30 cellular contexts compared by ENCODE assay signal in the genomic region with DNA sequence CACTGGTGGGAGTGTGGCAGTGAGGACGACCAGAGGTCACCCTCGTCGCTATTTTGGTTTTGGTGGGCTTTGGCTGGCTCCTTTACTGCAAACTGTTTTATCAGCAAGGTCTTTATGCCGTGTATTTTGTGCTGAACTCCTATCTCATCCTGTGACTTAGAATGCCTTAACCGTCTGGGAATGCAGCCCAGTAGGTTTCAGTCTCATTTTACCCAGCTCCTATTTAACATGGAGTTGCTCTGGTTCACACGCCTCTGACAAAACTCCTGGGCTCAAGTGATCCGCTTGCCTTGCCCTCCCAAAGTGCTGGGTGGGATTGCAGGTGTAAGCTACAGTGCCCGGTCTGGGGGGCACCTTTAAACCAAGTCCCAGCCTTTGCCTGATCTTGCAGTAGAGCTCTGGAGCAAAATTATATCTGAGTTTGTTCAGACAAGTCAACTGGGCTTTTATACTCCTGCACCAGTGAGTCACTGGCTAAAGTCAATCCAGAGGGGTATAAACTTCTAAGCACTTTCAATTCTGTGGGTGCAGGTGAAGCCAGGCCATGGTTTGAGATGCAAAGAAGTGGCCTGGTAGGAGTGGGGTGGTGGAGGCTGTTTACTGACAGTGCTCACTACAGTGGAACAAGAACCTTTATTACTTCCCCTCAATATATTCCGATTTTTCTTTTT. TPM values are rescaled to one million over a fixed set of nuclear protein-coding genes. Genes with fewer than 3 reads are reported as not detected.
DNase-seq lines count a peak whose midpoint lies in the region; ATAC-seq and TF ChIP-seq lines count a peak whose summit lies in the region.
"Had no signal": no experiment of that assay in that cellular context is flagged by ENCODE, and none has a peak within 500 bp of the region (broad histone marks: within the 10 kb centered on the region; RNA-seq: fewer than 3 reads in every experiment).

No MANE protein-coding gene starts in this region.

- H3K4me1 Mint-ChIP-seq in progenitor cell of endocrine pancreas (ENCODE audit: low read depth) = peaks cover 32% of the 10 kb centered on the region

- CTCF ChIA-PET in IMR-90 (lab: Yijun Ruan, JAX) = no interaction called here

- no peak overlapping the region for H4K8ac ChIP-seq in IMR-90 (ENCODE audit: low read depth in 2 of 2, low read length in 2 of 2)

- H3K18ac ChIP-seq in IMR-90 (ENCODE audit: low read depth, low read length) = no peak overlapping the region

- peak; percentile 30 for DNase-seq in IMR-90
- peak; percentile 65 for DNase-seq in brain microvascular endothelial cell
- no peak for DNase-seq in right atrium auricular region (ENCODE audit: low spot score)
- DNase-seq in progenitor cell of endocrine pancreas (ENCODE audit: low spot score, unreplicated experiment) = no peak
- no peak for DNase-seq in RPMI8226
- DNase-seq: activated CD4-positive, alpha-beta T cell treated with anti-CD3 and anti-CD28 coated beads for 4 hours; activated naive CD4-positive, alpha-beta T cell; activated T-cell treated with anti-CD3 and anti-CD28 coated beads, Interleukin-2, amount 50 U/mL, for 24 hours; AML-193; CD4-positive, alpha-beta T cell; esophagus squamous epithelium; lower lobe of right lung; NCI-H1048; NCI-H187; NCI-H2171; NCI-H524; SHP77 treated with DMSO at 0.1 percent for 48 hours; stimulated activated CD4-positive, alpha-beta T cell treated with anti-CD3 and anti-CD28 coated beads, Interleukin-15, amount 100 ng/mL, for 24 hours; stimulated activated naive CD4-positive, alpha-beta T cell treated with Interleukin-2 at 50 U/mL for 16 hours had no signal

- H3K4ac ChIP-seq in IMR-90 (ENCODE audit: low read depth, low read length) = no peak overlapping the region

- no peak overlapping the region for H3K23ac ChIP-seq in IMR-90 (ENCODE audit: low read depth, low read length)

- no peak overlapping the region for H2BK5ac ChIP-seq in IMR-90 (ENCODE audit: low read depth, low read length, poor library complexity, severe bottlenecking)

- no peak overlapping the region for H3K14ac ChIP-seq in IMR-90 (replicated peaks; ENCODE audit: low read depth, low read length)

- no peak for TF ChIP-seq RAD21 in IMR-90 (IDR thresholded peaks at IDR 0.05; ENCODE audit: low read length)

- H3K27me3 Mint-ChIP-seq in progenitor cell of endocrine pancreas = no peaks in the 10 kb centered on the region
- H3K27me3 Mint-ChIP-seq: activated T-cell treated with anti-CD3 and anti-CD28 coated beads, Interleukin-2, amount 50 U/mL, for 24 hours; CD4-positive, alpha-beta T cell had no signal

- H3K4me3 Mint-ChIP-seq in progenitor cell of endocrine pancreas (ENCODE audit: low read depth) = no peak overlapping the region
- H3K4me3 Mint-ChIP-seq: activated T-cell treated with anti-CD3 and anti-CD28 coated beads, Interleukin-2, amount 50 U/mL, for 24 hours; CD4-positive, alpha-beta T cell; neural crest cell; T-helper 2 cell treated with Interferon-gamma antibody and Interleukin-4, amounts not matched to agents 5 μg/mL and 100 μg/mL, for 36 hours had no signal

- no peak overlapping the region for H3K4me3 ChIP-seq in IMR-90 (ENCODE audit: insufficient read depth, low read depth, low read length)
- H3K4me3 ChIP-seq in brain microvascular endothelial cell (ENCODE audit: low read depth, low read length) = no peak overlapping the region
- H3K4me3 ChIP-seq in right atrium auricular region = no peak overlapping the region
- H3K4me3 ChIP-seq: A549, breast epithelium, esophagus squamous epithelium, gastroesophageal sphincter, lower lobe of right lung, vagina had no signal

- no peak overlapping the region for H3K9ac ChIP-seq in IMR-90 (ENCODE audit: low read depth, low read length)
- H3K9ac ChIP-seq: parathyroid adenoma had no signal

- no peaks in the 10 kb centered on the region for H4K20me1 ChIP-seq in IMR-90 (ENCODE audit: insufficient read depth, low read length)

- H4K91ac ChIP-seq in IMR-90 (ENCODE audit: insufficient read depth, low read depth, low read length) = no peak overlapping the region

- no peak overlapping the region for H3K56ac ChIP-seq in IMR-90 (ENCODE audit: extremely low read depth, insufficient read depth, low read length)

- no peak overlapping the region for H2AFZ ChIP-seq in IMR-90 (replicated peaks; ENCODE audit: low read length, poor library complexity)
- H2AFZ ChIP-seq: parathyroid adenoma had no signal

- no peak overlapping the region for H2AK9ac ChIP-seq in IMR-90 (replicated peaks; ENCODE audit: low read depth, low read length, poor library complexity)

- peak; percentile 27; the same call in 1 of the 2 replicates for ATAC-seq in IMR-90 (ENCODE audit: low read depth)
- ATAC-seq in HG03378 (IDR thresholded peaks at IDR 0.05; ENCODE audit: unreplicated experiment) = no peak
- ATAC-seq in GM18907 (IDR thresholded peaks at IDR 0.05; ENCODE audit: unreplicated experiment) = no peak
- no peak for ATAC-seq in HG02642 (IDR thresholded peaks at IDR 0.05; ENCODE audit: poor library complexity, unreplicated experiment)
- ATAC-seq: A549, gastroesophageal sphincter, lower lobe of right lung, sciatic nerve had no signal

- POLR2A ChIA-PET in IMR-90 (lab: Charles Lee; ENCODE audit: unreplicated experiment) = no interaction called here

- no peak for TF ChIP-seq CTCF in IMR-90 (conservative IDR thresholded peaks at IDR 0.05; ENCODE audit: low read depth, low read length)
- no peak for TF ChIP-seq CTCF in brain microvascular endothelial cell (IDR thresholded peaks at IDR 0.05; ENCODE audit: low read depth, low read length, missing control alignments)
- TF ChIP-seq CTCF in right atrium auricular region (IDR thresholded peaks at IDR 0.05) = no peak
- TF ChIP-seq CTCF in progenitor cell of endocrine pancreas (IDR thresholded peaks at IDR 0.05; ENCODE audit: unreplicated experiment) = no peak

- intact Hi-C loops in IMR-90 (cut with micrococcal nuclease) = no loop called here

- H3K27ac ChIP-seq in IMR-90 (ENCODE audit: insufficient read depth, low read length) (no peak overlapping the region), brain microvascular endothelial cell (peak overlapping the region; percentile 69), right atrium auricular region (peak overlapping the region; percentile 21 to 64)
- H3K27ac ChIP-seq: A549, breast epithelium, esophagus squamous epithelium, gastroesophageal sphincter, lower lobe of right lung, parathyroid adenoma, vagina had no signal

- H2AK5ac ChIP-seq in IMR-90 (ENCODE audit: low read depth, low read length) = no peak overlapping the region

- H4K5ac ChIP-seq in IMR-90 (ENCODE audit: low read depth, low read length) = no peak overlapping the region

- dilution Hi-C loops in IMR-90 (cut with HindIII; ENCODE audit: low sequenced_read_pairs, unreplicated experiment) = no loop called here

- H3K27me3 ChIP-seq in IMR-90 (ENCODE audit: control insufficient read depth, insufficient read depth, low read length) (no peaks in the 10 kb centered on the region), brain microvascular endothelial cell (replicated peaks) (no peaks in the 10 kb centered on the region), right atrium auricular region (no peaks in the 10 kb centered on the region)
- H3K27me3 ChIP-seq: breast epithelium, esophagus squamous epithelium, gastroesophageal sphincter, vagina had no signal

- H3K4me1 ChIP-seq in IMR-90 (ENCODE audit: control insufficient read depth, insufficient read depth, low read length) (peaks cover 6% of the 10 kb centered on the region; the same call in 1 of the 2 replicates), right atrium auricular region (peaks cover 0 to 17% of the 10 kb centered on the region in 2 donors)
- H3K4me1 ChIP-seq: breast epithelium, lower lobe of right lung, parathyroid adenoma, vagina had no signal

- no peak overlapping the region for H3K4me2 ChIP-seq in IMR-90 (ENCODE audit: low read depth, low read length)
- H3K4me2 ChIP-seq: A549 had no signal

- H2BK20ac ChIP-seq in IMR-90 (ENCODE audit: low read depth, low read length) = no peak overlapping the region

- H3K9me3 Mint-ChIP-seq in progenitor cell of endocrine pancreas (ENCODE audit: low read depth) = no peaks in the 10 kb centered on the region
- H3K9me3 Mint-ChIP-seq: activated T-cell treated with anti-CD3 and anti-CD28 coated beads, Interleukin-2, amount 50 U/mL, for 24 hours; CD4-positive, alpha-beta T cell; neural crest cell; T-helper 2 cell treated with Interferon-gamma antibody and Interleukin-4, amounts not matched to agents 5 μg/mL and 100 μg/mL, for 36 hours had no signal

- BruUV-seq in IMR-90 (replicated peaks; lab: Mats Ljungman, UMichigan) = no TSS peak

- no peaks in the 10 kb centered on the region for H3K79me1 ChIP-seq in IMR-90 (ENCODE audit: low read depth in 1 of 2, low read length in 2 of 2)

- H2BK15ac ChIP-seq in IMR-90 (ENCODE audit: low read depth, low read length) = no peak overlapping the region

- no peaks in the 10 kb centered on the region for H3K9me3 ChIP-seq in IMR-90 (ENCODE audit: control insufficient read depth, insufficient read depth, low read length)
- H3K9me3 ChIP-seq in right atrium auricular region = no peaks in the 10 kb centered on the region
- H3K9me3 ChIP-seq: A549, breast epithelium, esophagus squamous epithelium, gastroesophageal sphincter, lower lobe of right lung, vagina had no signal

- in situ Hi-C loops in IMR-90 (cut with MboI; ENCODE audit: low sequenced_read_pairs) = no loop called here
- in situ Hi-C loops in brain microvascular endothelial cell (cut with HindIII; ENCODE audit: low pct_ligation_motif_present, low sequenced_read_pairs) = no loop called here

- peaks cover 3% of the 10 kb centered on the region; the same call in 1 of the 2 replicates for H3K9me1 ChIP-seq in IMR-90 (ENCODE audit: insufficient read depth, low read length)

- H3K36me3 Mint-ChIP-seq in progenitor cell of endocrine pancreas (ENCODE audit: insufficient read depth) = peaks cover 43% of the 10 kb centered on the region

- H3K27ac Mint-ChIP-seq in progenitor cell of endocrine pancreas = peak overlapping the region; percentile 87
- H3K27ac Mint-ChIP-seq: activated T-cell treated with anti-CD3 and anti-CD28 coated beads, Interleukin-2, amount 50 U/mL, for 24 hours; CD4-positive, alpha-beta T cell; T-helper 2 cell treated with Interferon-gamma antibody and Interleukin-4, amounts not matched to agents 5 μg/mL and 100 μg/mL, for 36 hours had no signal

- H3K36me3 ChIP-seq in IMR-90 (ENCODE audit: control insufficient read depth, insufficient read depth, low read length) = peaks cover 12% of the 10 kb centered on the region; the same call in 1 of the 2 replicates
- no peaks in the 10 kb centered on the region for H3K36me3 ChIP-seq in brain microvascular endothelial cell (replicated peaks)
- H3K36me3 ChIP-seq in right atrium auricular region = peaks cover 8% of the 10 kb centered on the region

- H2BK120ac ChIP-seq in IMR-90 (ENCODE audit: low read depth, low read length) = no peak overlapping the region

- 53% methylated on average over 3 of the region's 9 CpGs; no CpG with 5 or more reads in 1 of the 2 experiments for WGBS in IMR-90 (ENCODE audit: extremely low coverage in 2 of 2, insufficient read length in 1 of 2), 2 experiments

- no peak for TF ChIP-seq POLR2A in IMR-90 (IDR thresholded peaks at IDR 0.05; ENCODE audit: low read depth, low read length)

RNA-seq across cellular contexts. Expression of gene MGST2, which starts 50.2 kb away (rescaled TPM):
- total RNA-seq in IMR-90 (2012; rRNA removed) (4.8 and 8.1 TPM in 2 replicates), right atrium auricular region (100 to 1,000 TPM in 1 of 2 donors, 10 to 100 TPM in 1; 77.4 to 129 TPM), progenitor cell of endocrine pancreas (62.5 and 66.1 TPM in 2 replicates)
- polyA plus RNA-seq in IMR-90 (2012; rRNA removed) = 9.0 and 10.5 TPM in 2 replicates
- 3.4 and 5.8 TPM in 2 replicates for polyA plus RNA-seq in IMR-90 (2012; cell fraction: cytosol; rRNA removed)
- 1.1 and 4.5 TPM in 2 replicates for polyA plus RNA-seq in IMR-90 (2012; cell fraction: nucleus; rRNA removed; ENCODE audit: low replicate concordance)

Comparison
In these comparisons a context has a peak if more than half of its experiments do, and no peak if none do; other contexts are left out.
1. DNase-seq: peak in IMR-90 (single experiment) and brain microvascular endothelial cell (single experiment); none in right atrium auricular region (single experiment), progenitor cell of endocrine pancreas (single experiment) and RPMI8226 (single experiment).